Comparison of ENCODE assay signal across 15 cellular contexts in the genomic region with DNA sequence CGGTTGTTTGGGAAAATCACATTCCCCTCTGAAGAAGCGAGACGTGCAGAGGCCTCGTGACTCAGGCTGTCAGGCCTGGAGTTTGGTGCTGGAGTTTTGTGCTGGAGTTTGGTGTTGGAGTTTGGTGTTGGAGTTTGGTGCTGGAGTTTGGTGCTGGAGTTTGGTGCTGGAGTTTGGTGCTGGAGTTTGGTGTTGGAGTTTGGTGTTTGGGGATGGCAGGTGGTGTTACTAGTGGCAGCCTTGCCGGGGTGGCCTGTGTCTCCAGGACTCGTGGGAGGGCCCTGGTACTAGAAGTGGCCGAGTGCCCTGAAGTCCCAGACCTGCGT. TPM values are rescaled to one million over a fixed set of nuclear protein-coding genes. Genes with fewer than 3 reads are reported as not detected.
DNase-seq lines count a peak whose midpoint lies in the region; ATAC-seq and TF ChIP-seq lines count a peak whose summit lies in the region.
"Had no signal": no experiment of that assay in that cellular context is flagged by ENCODE, and none has a peak within 500 bp of the region (broad histone marks: within the 10 kb centered on the region; RNA-seq: fewer than 3 reads in every experiment).

No MANE protein-coding gene starts in this region.

- peak overlapping the region; percentile 51 for H3K4me3 Mint-ChIP-seq in activated CD4-positive, alpha-beta T cell treated with anti-CD3 and anti-CD28 coated beads for 36 hours
- H3K4me3 Mint-ChIP-seq in WTC11, result no peak overlapping the region

- POLR2A ChIA-PET in activated CD4-positive, alpha-beta T cell treated with anti-CD3 and anti-CD28 coated beads for 36 hours (lab: Charles Lee), result interaction anchor here (0.6 kb wide), 1 partner anchor 98 kb away, joined by 4 read pairs; no protein-coding TSS in a partner anchor
- POLR2A ChIA-PET in WTC11 (lab: Charles Lee), result no interaction called here

- no peaks in the 10 kb centered on the region for H3K27me3 ChIP-seq in dorsolateral prefrontal cortex
- no peaks in the 10 kb centered on the region for H3K27me3 ChIP-seq in psoas muscle (ENCODE audit: insufficient read depth in 3 of 3, low read length in 2 of 3)
- H3K27me3 ChIP-seq: colonic mucosa, upper lobe of right lung had no signal

- no peak for DNase-seq in activated CD4-positive, alpha-beta T cell treated with anti-CD3 and anti-CD28 coated beads for 36 hours
- DNase-seq in activated CD4-positive, alpha-beta T cell treated with anti-CD3 and anti-CD28 coated beads for 1 hour, result no peak
- DNase-seq in WTC11 (ENCODE audit: low spot score), result no peak
- no peak for DNase-seq in dorsolateral prefrontal cortex
- no peak for DNase-seq in psoas muscle
- DNase-seq: DMS 273 treated with DMSO at 0.1 percent for 48 hours, NCI-H526 treated with DMSO at 0.1 percent for 48 hours, SIG-M5 had no signal

- intact Hi-C loops in activated CD4-positive, alpha-beta T cell treated with anti-CD3 and anti-CD28 coated beads for 36 hours (cut with DNase I, micrococcal nuclease), result loop anchor here in 1 of 2 experiments (1.0 to 10.0 kb wide), 5 partner anchors 27 to 463 kb away; partner anchors contain the start of genes ABCA3, CASKIN1, CCNF and NHERF2
- intact Hi-C loops in dorsolateral prefrontal cortex (cut with DNase I) (loop anchor here in 1 of 2 donors (5.0 kb wide), 1 partner anchor 145 kb away; the partner anchor contains the start of gene ABCA3), psoas muscle (cut with DNase I) (loop anchor here in 1 of 2 donors (5.0 kb wide), 1 partner anchor 330 kb away; the partner anchor contains the start of gene TRAF7)

- peaks cover 2% of the 10 kb centered on the region for H3K36me3 Mint-ChIP-seq in activated CD4-positive, alpha-beta T cell treated with anti-CD3 and anti-CD28 coated beads for 36 hours (ENCODE audit: low read depth)
- H3K36me3 Mint-ChIP-seq in WTC11, result no peaks in the 10 kb centered on the region

- ATAC-seq in activated CD4-positive, alpha-beta T cell treated with anti-CD3 and anti-CD28 coated beads for 36 hours, result no peak
- ATAC-seq in WTC11 (no peak), psoas muscle (no peak), HG03521 (IDR thresholded peaks at IDR 0.05; ENCODE audit: unreplicated experiment) (no peak), HG02759 (IDR thresholded peaks at IDR 0.05; ENCODE audit: unreplicated experiment) (no peak), GM18858 (IDR thresholded peaks at IDR 0.05; ENCODE audit: unreplicated experiment) (no peak)

- WGBS in psoas muscle, 3 donors, result 54 to 73% (median 57%) methylated on average over 7 to 8 of the region's 8 CpGs

- peaks cover 30% of the 10 kb centered on the region for H3K4me1 ChIP-seq in psoas muscle

- no peaks in the 10 kb centered on the region for H3K9me3 Mint-ChIP-seq in activated CD4-positive, alpha-beta T cell treated with anti-CD3 and anti-CD28 coated beads for 36 hours (ENCODE audit: low read depth)
- H3K9me3 Mint-ChIP-seq in WTC11, result no peaks in the 10 kb centered on the region

- H3K4me1 Mint-ChIP-seq in activated CD4-positive, alpha-beta T cell treated with anti-CD3 and anti-CD28 coated beads for 36 hours, result peaks cover 14% of the 10 kb centered on the region
- H3K4me1 Mint-ChIP-seq in WTC11, result 0 out of 2 replicates have a peak, but pooled peaks cover 4% of the 10 kb centered on the region

- H3K4me3 ChIP-seq in dorsolateral prefrontal cortex (peak overlapping the region in 15 of 59 donors; percentile 11 to 36 (median 20)), psoas muscle (peak overlapping the region; percentile 2)
- H3K4me3 ChIP-seq: colonic mucosa, upper lobe of right lung had no signal

- H3K27ac ChIP-seq in dorsolateral prefrontal cortex (peak overlapping the region in 51 of 59 donors; percentile 25 to 90 (median 75)), psoas muscle (no peak overlapping the region)
- H3K27ac ChIP-seq: colonic mucosa, KMS-11, upper lobe of right lung had no signal

- TF ChIP-seq CTCF in WTC11 (IDR thresholded peaks at IDR 0.05) (no peak), dorsolateral prefrontal cortex (IDR thresholded peaks at IDR 0.05 in 54 of 56, conservative IDR thresholded peaks at IDR 0.05 in 2 of 56; ENCODE audit: low read depth in 1 of 56, partially characterized antibody in 56 of 56) (peak in 1 of 56 donors; percentile 6), psoas muscle (IDR thresholded peaks at IDR 0.05) (no peak)

- H3K27me3 Mint-ChIP-seq in activated CD4-positive, alpha-beta T cell treated with anti-CD3 and anti-CD28 coated beads for 36 hours, result no peaks in the 10 kb centered on the region
- H3K27me3 Mint-ChIP-seq in WTC11 (ENCODE audit: low read depth), result no peaks in the 10 kb centered on the region; the same call in 1 of the 2 replicates

- H3K9me3 ChIP-seq in psoas muscle, result no peaks in the 10 kb centered on the region
- H3K9me3 ChIP-seq: colonic mucosa, upper lobe of right lung had no signal

- no peaks in the 10 kb centered on the region for H3K36me3 ChIP-seq in psoas muscle (ENCODE audit: insufficient read depth in 1 of 2, low read depth in 1 of 2)
- H3K36me3 ChIP-seq: colonic mucosa had no signal

- peak overlapping the region; percentile 70 for H3K27ac Mint-ChIP-seq in activated CD4-positive, alpha-beta T cell treated with anti-CD3 and anti-CD28 coated beads for 36 hours
- peak overlapping the region; percentile 54 for H3K27ac Mint-ChIP-seq in WTC11

- CTCF ChIA-PET in activated CD4-positive, alpha-beta T cell treated with anti-CD3 and anti-CD28 coated beads for 36 hours (lab: Charles Lee), result interaction anchor here (0.6 to 1.3 kb wide), 2 partner anchors 14 to 235 kb away, joined by 3 read pairs; no protein-coding TSS in a partner anchor
- CTCF ChIA-PET in WTC11 (lab: Charles Lee), result interaction anchor here (2.1 kb wide), 1 partner anchor 14 kb away, joined by 12 read pairs; no protein-coding TSS in a partner anchor

TF ChIP-seq in WTC11, 78 proteins besides CTCF, POLR2A, EP300 and RAD21 (continues in another document):
- TF ChIP-seq SP1 (CRISPR knock-in tag; conservative IDR thresholded peaks at IDR 0.05) (no peak), STAT6 (CRISPR knock-in tag; conservative IDR thresholded peaks at IDR 0.05; ENCODE audit: low read depth) (no peak), JAZF1 (CRISPR knock-in tag; IDR thresholded peaks at IDR 0.05) (no peak), GABPB1 (CRISPR knock-in tag; IDR thresholded peaks at IDR 0.05) (no peak), RORB (CRISPR knock-in tag; IDR thresholded peaks at IDR 0.05) (no peak), PRRX2 (CRISPR knock-in tag; IDR thresholded peaks at IDR 0.05) (no peak)

RNA-seq across cellular contexts. Expression of gene TBC1D24, which starts 12.6 kb away (rescaled TPM):
- total RNA-seq in activated CD4-positive, alpha-beta T cell treated with anti-CD3 and anti-CD28 coated beads for 36 hours, result 10 to 100 TPM; 10.4 to 12.7 TPM
- total RNA-seq in WTC11 (2021), result 17.3 to 21.0 TPM (median 17.8 TPM) in 3 replicates
- 10 to 100 TPM; 27.5 to 97.0 (median 62.6) TPM for total RNA-seq in dorsolateral prefrontal cortex
- 1 to 10 TPM; 6.0 to 8.9 (median 6.5) TPM for total RNA-seq in psoas muscle
- polyA plus RNA-seq in psoas muscle, result 1 to 10 TPM; 3.2 to 5.4 (median 4.8) TPM

RNA-seq across cellular contexts. Expression of gene NTN3, which starts 16.4 kb away (rescaled TPM):
- total RNA-seq in activated CD4-positive, alpha-beta T cell treated with anti-CD3 and anti-CD28 coated beads for 36 hours, result not detected
- total RNA-seq in WTC11 (2021) (0.82 to 0.92 TPM (median 0.89 TPM) in 3 replicates), dorsolateral prefrontal cortex (1 to 10 TPM in 106 of 120 experiments, under 1 TPM in 13, not detected in 1; 0.48 to 4.0 (median 1.6) TPM), psoas muscle (under 1 TPM in 3 of 4 donors, not detected in 1; 0.13 to 0.20 (median 0.14) TPM)
- polyA plus RNA-seq in psoas muscle, result under 1 TPM in 1 of 3 donors, not detected in 2; 0.01 TPM
- total RNA-seq: colonic mucosa, myocyte, upper lobe of right lung had no signal

RNA-seq across cellular contexts. Expression of gene ATP6V0C, which starts 26.3 kb away (rescaled TPM):
- 100 to 1,000 TPM in 1 of 2 experiments, 10 to 100 TPM in 1; 91.7 to 130 TPM for total RNA-seq in activated CD4-positive, alpha-beta T cell treated with anti-CD3 and anti-CD28 coated beads for 36 hours
- total RNA-seq in WTC11 (2021), result 193 to 212 TPM (median 193 TPM) in 3 replicates
- total RNA-seq in dorsolateral prefrontal cortex, result 100 to 1,000 TPM; 283 to 670 (median 496) TPM
- total RNA-seq in psoas muscle, result 100 to 1,000 TPM; 116 to 193 (median 182) TPM
- polyA plus RNA-seq in psoas muscle, result 100 to 1,000 TPM; 165 to 241 (median 174) TPM

RNA-seq across cellular contexts. Expression of gene TEDC2, which starts 27.6 kb away (rescaled TPM):
- total RNA-seq in activated CD4-positive, alpha-beta T cell treated with anti-CD3 and anti-CD28 coated beads for 36 hours, result 10 to 100 TPM; 21.0 to 23.1 TPM
- total RNA-seq in WTC11 (2021) (51.7 to 61.6 TPM (median 51.9 TPM) in 3 replicates), dorsolateral prefrontal cortex (10 to 100 TPM in 3 of 120 experiments, 1 to 10 TPM in 117; 1.9 to 10.8 (median 5.0) TPM), psoas muscle (1 to 10 TPM in 1 of 4 donors, under 1 TPM in 3; 0.25 to 1.1 (median 0.47) TPM)
- polyA plus RNA-seq in psoas muscle, result 1 to 10 TPM in 2 of 3 donors, under 1 TPM in 1; 0.34 to 3.0 (median 1.2) TPM
- total RNA-seq: upper lobe of right lung had no signal

RNA-seq across cellular contexts. Expression of gene AMDHD2, which starts 32.7 kb away (rescaled TPM):
- 10 to 100 TPM; 20.9 to 31.6 TPM for total RNA-seq in activated CD4-positive, alpha-beta T cell treated with anti-CD3 and anti-CD28 coated beads for 36 hours
- total RNA-seq in WTC11 (2021) (60.1 to 70.9 TPM (median 60.3 TPM) in 3 replicates), dorsolateral prefrontal cortex (10 to 100 TPM; 26.9 to 73.4 (median 42.9) TPM), psoas muscle (10 to 100 TPM in 1 of 4 donors, 1 to 10 TPM in 3; 5.7 to 12.4 (median 9.3) TPM)
- 10 to 100 TPM in 2 of 3 donors, 1 to 10 TPM in 1; 5.4 to 12.6 (median 11.8) TPM for polyA plus RNA-seq in psoas muscle
